8 cellular contexts compared by ENCODE assay signal in the genomic region with DNA sequence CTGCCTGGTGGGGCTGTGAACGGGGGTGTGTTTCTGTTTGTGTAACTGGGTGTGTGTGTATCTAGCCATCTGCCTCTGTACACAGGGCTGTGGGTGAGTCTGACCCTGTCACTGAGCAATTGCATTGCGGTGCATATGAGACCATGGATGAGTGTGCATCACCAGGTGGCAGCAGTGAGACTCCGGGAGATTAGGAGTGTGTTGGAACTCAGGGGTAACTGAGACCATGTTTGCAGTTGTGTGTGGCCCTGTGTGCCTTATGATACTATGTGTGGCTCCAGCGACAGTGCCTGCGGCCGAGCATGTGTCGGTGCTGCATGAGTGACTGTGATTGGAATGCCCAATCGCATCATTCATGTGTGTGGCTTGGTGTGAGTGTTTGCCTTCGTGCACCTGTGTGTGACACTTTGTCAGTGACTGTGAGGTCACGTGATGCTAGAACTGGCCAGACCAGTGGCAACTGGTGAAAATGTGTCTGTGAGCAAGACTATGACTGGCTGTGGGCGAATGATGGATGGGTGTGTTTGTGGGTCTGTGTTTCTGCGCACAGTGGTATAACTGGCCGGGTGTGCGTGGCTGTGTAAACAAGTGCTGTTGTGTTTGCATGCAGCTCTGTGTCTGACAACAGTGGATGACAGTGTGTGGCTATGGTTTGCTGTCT. TPM values are rescaled to one million over a fixed set of nuclear protein-coding genes. Genes with fewer than 3 reads are reported as not detected.
DNase-seq lines count a peak whose midpoint lies in the region; ATAC-seq and TF ChIP-seq lines count a peak whose summit lies in the region.

No MANE protein-coding gene starts in this region.

- TF ChIP-seq RAD21 in liver (IDR thresholded peaks at IDR 0.05): peak; percentile 78 to 89

- ATAC-seq in GM21390 (IDR thresholded peaks at IDR 0.05; ENCODE audit: unreplicated experiment): peak; percentile 45
- peak; percentile 58 for ATAC-seq in WTC11
- no peak for ATAC-seq in GM21367 (IDR thresholded peaks at IDR 0.05; ENCODE audit: unreplicated experiment)

- POLR2A ChIA-PET in WTC11 (lab: Charles Lee): no interaction called here

- intact Hi-C loops in colonic mucosa (cut with DNase I): loop anchor here (2.0 kb wide), 1 partner anchor 36 kb away; no protein-coding TSS in a partner anchor

- WGBS in liver: 52% methylated on average over 14 of the region's 14 CpGs

- H3K27ac ChIP-seq in colonic mucosa: peak overlapping the region; percentile 85
- H3K27ac ChIP-seq in liver (ENCODE audit: low read depth in 1 of 2, low read length in 2 of 2): no peak overlapping the region

- H3K36me3 ChIP-seq in colonic mucosa (peaks cover 9% of the 10 kb centered on the region), liver (ENCODE audit: control insufficient read depth in 4 of 4, insufficient read depth in 3 of 4, low read depth in 1 of 4, low read length in 3 of 4) (peaks cover 0 to 12% (median 5%) of the 10 kb centered on the region in 4 donors)

- H3K27me3 ChIP-seq in colonic mucosa (no peaks in the 10 kb centered on the region), liver (ENCODE audit: control insufficient read depth in 4 of 4, insufficient read depth in 4 of 4, low read length in 3 of 4) (no peaks in the 10 kb centered on the region)

- H3K4me3 ChIP-seq in NB4 (ENCODE audit: low read depth, low read length) (no peak overlapping the region), colonic mucosa (no peak overlapping the region), liver (ENCODE audit: low read depth in 1 of 3, low read length in 3 of 3) (no peak overlapping the region)

- H3K9ac ChIP-seq in colonic mucosa (ENCODE audit: low read depth in 2 of 2, low read length in 2 of 2) (peak overlapping the region in 1 of 2 donors; percentile 85), liver (ENCODE audit: low read depth in 1 of 2, low read length in 2 of 2) (no peak overlapping the region)

- no peak overlapping the region for H3K4me3 Mint-ChIP-seq in WTC11

- peaks cover 10% of the 10 kb centered on the region; the same call in 1 of the 2 replicates for H3K36me3 Mint-ChIP-seq in WTC11

- TF ChIP-seq CTCF in NB4 (IDR thresholded peaks at IDR 0.05; ENCODE audit: low read depth, low read length) (peak; percentile 73), WTC11 (IDR thresholded peaks at IDR 0.05) (no peak), colonic mucosa (IDR thresholded peaks at IDR 0.05) (peak; percentile 77), liver (IDR thresholded peaks at IDR 0.05; ENCODE audit: low read depth, low read length, missing input control) (peak; percentile 75)

- H3K27me3 Mint-ChIP-seq in WTC11 (ENCODE audit: low read depth): no peaks in the 10 kb centered on the region

- peaks cover 5% of the 10 kb centered on the region for H3K4me1 Mint-ChIP-seq in WTC11

- peaks cover 20% of the 10 kb centered on the region for H3K4me1 ChIP-seq in colonic mucosa
- peaks cover 0 to 5% (median 1%) of the 10 kb centered on the region in 4 donors for H3K4me1 ChIP-seq in liver (ENCODE audit: control insufficient read depth in 4 of 4, insufficient read depth in 4 of 4, low read length in 3 of 4)

- no peak for TF ChIP-seq POLR2A in NB4 (IDR thresholded peaks at IDR 0.05; ENCODE audit: extremely low read depth, insufficient read length)

- H3K9me3 ChIP-seq in colonic mucosa: no peaks in the 10 kb centered on the region
- no peaks in the 10 kb centered on the region for H3K9me3 ChIP-seq in liver (ENCODE audit: control insufficient read depth in 4 of 4, low read length in 3 of 4)

- peak; percentile 74 for DNase-seq in COLO668 (lab: John Stamatoyannopoulos, UW; ENCODE audit: unreplicated experiment)
- peak; percentile 70 for DNase-seq in NB4 (ENCODE audit: low read depth)
- DNase-seq in WTC11 (ENCODE audit: low spot score): peak; percentile 72
- DNase-seq in colonic mucosa: peak; percentile 96
- DNase-seq in stimulated activated CD8-positive, alpha-beta memory T cell treated with anti-CD3 and anti-CD28 coated beads, Interleukin-12 subunit alpha, Interleukin-12 subunit beta, amount 100 ng/mL, for 1 hour (ENCODE audit: low read depth): peak; percentile 42

- CTCF ChIA-PET in WTC11 (lab: Charles Lee): interaction anchor here (0.9 to 1.2 kb wide), 11 partner anchors 10 to 995 kb away, joined by 3 to 25 read pairs (median 5); a partner anchor contains a TSS

- no peaks in the 10 kb centered on the region for H3K9me3 Mint-ChIP-seq in WTC11

- peak overlapping the region; percentile 76; the same call in 1 of the 2 replicates for H3K27ac Mint-ChIP-seq in WTC11

TF ChIP-seq in WTC11, 78 proteins besides CTCF, POLR2A, EP300 and RAD21:
- TF ChIP-seq NR1H2 (CRISPR knock-in tag; IDR thresholded peaks at IDR 0.05): no peak

TF ChIP-seq in liver, 16 proteins besides CTCF, POLR2A, EP300 and RAD21:
- peak; percentile 11 for TF ChIP-seq FOXA2 (IDR thresholded peaks at IDR 0.05)
- TF ChIP-seq RXRA (IDR thresholded peaks at IDR 0.05): peak in 1 of 2 donors; percentile 43
- no peak for TF ChIP-seq GABPA (IDR thresholded peaks at IDR 0.05 in 1 of 2, conservative IDR thresholded peaks at IDR 0.05 in 1 of 2)

RNA-seq across cellular contexts. Expression of a gene that starts 14.0 kb away (rescaled TPM):
- 4.7 to 5.9 TPM (median 4.7 TPM) in 3 replicates for total RNA-seq in WTC11 (2021)
- total RNA-seq in colonic mucosa: 100 to 1,000 TPM; 155 to 166 TPM
- total RNA-seq in liver: 1 to 10 TPM; 2.2 to 3.5 TPM
- polyA plus RNA-seq in liver: 1 to 10 TPM in 1 of 2 donors, under 1 TPM in 1; 0.88 to 1.1 TPM

RNA-seq across cellular contexts. Expression of a gene that starts 24.9 kb away (rescaled TPM):
- 29.9 to 33.3 TPM (median 32.6 TPM) in 3 replicates for total RNA-seq in WTC11 (2021)
- 10 to 100 TPM; 46.8 to 70.0 TPM for total RNA-seq in colonic mucosa
- total RNA-seq in liver: 10 to 100 TPM in 1 of 2 donors, 1 to 10 TPM in 1; 9.5 to 10.5 TPM
- 1 to 10 TPM; 6.7 to 8.7 TPM for polyA plus RNA-seq in liver

RNA-seq across cellular contexts. Expression of a gene that starts 34.5 kb away (rescaled TPM):
- total RNA-seq in WTC11 (2021) (0.81 to 1.4 TPM (median 1.1 TPM) in 3 replicates), colonic mucosa (under 1 TPM; 0.52 to 0.56 TPM), liver (under 1 TPM; 0.09 to 0.17 TPM)
- under 1 TPM; 0.43 to 0.63 TPM for polyA plus RNA-seq in liver

Comparison
In these comparisons a context has a peak if more than half of its experiments do, and no peak if none do; other contexts are left out.
1. DNase-seq: peak in every context shown above with its lines; median percentile 96 in colonic mucosa; 74 in COLO668; 72 in WTC11; 70 in NB4; 42 in stimulated activated CD8-positive, alpha-beta memory T cell treated with anti-CD3 and anti-CD28 coated beads, Interleukin-12 subunit alpha, Interleukin-12 subunit beta, amount 100 ng/mL, for 1 hour.
2. RNA of a gene that starts 14.0 kb away (total RNA-seq): 155 to 166 TPM in colonic mucosa; 4.7 to 5.9 TPM in WTC11 and 2.2 to 3.5 TPM in liver; every median in the first group is over 10 times any median in the second.